Comparison of ENCODE assay signal across 8 cellular contexts in genomic region chr12:63843613-63844390, GRCh38. TPM values are rescaled to one million over a fixed set of nuclear protein-coding genes. Genes with fewer than 3 reads are reported as not detected.
DNase-seq lines count a peak whose midpoint lies in the region; ATAC-seq and TF ChIP-seq lines count a peak whose summit lies in the region.

No MANE protein-coding gene starts in this region.

- peak; percentile 96 for ATAC-seq in HG03196 (IDR thresholded peaks at IDR 0.05; ENCODE audit: unreplicated experiment)
- ATAC-seq in activated CD4-positive, alpha-beta T cell treated with anti-CD3 and anti-CD28 coated beads for 36 hours: peak; percentile 97

- intact Hi-C loops in activated CD4-positive, alpha-beta T cell treated with anti-CD3 and anti-CD28 coated beads for 36 hours (cut with DNase I, micrococcal nuclease): loop anchor here (1.0 to 5.0 kb wide), 4 partner anchors 378 to 560 kb away; partner anchors contain the start of genes XPOT (in 2 of the 2) and KICS2 (in 1 of the 2)

- H3K9me3 Mint-ChIP-seq in activated CD4-positive, alpha-beta T cell treated with anti-CD3 and anti-CD28 coated beads for 36 hours (ENCODE audit: low read depth): no peaks in the 10 kb centered on the region

- H3K27ac ChIP-seq in cingulate gyrus (ENCODE audit: low read depth, low read length) (peak overlapping the region; percentile 88), layer of hippocampus (ENCODE audit: low read depth, low read length) (peak overlapping the region; percentile 89)

- peaks cover 26% of the 10 kb centered on the region for H3K27me3 Mint-ChIP-seq in activated CD4-positive, alpha-beta T cell treated with anti-CD3 and anti-CD28 coated beads for 36 hours

- H3K27me3 ChIP-seq in layer of hippocampus (ENCODE audit: control insufficient read depth, insufficient read depth, low read length): no peaks in the 10 kb centered on the region

- peak; percentile 85 for DNase-seq in AG09309 (ENCODE audit: low read depth)
- peak; percentile 93 for DNase-seq in NCI-H345 treated with DMSO at 0.1 percent for 48 hours (lab: John Stamatoyannopoulos, UW; ENCODE audit: unreplicated experiment)
- peak; percentile 89 for DNase-seq in activated CD4-positive, alpha-beta T cell treated with anti-CD3 and anti-CD28 coated beads for 36 hours
- peak; percentile 23 to 46 for DNase-seq in stimulated activated CD4-positive, alpha-beta T cell treated with anti-CD3 and anti-CD28 coated beads, Interleukin-1b, Interleukin-23, amount 100 ng/mL, for 1 hour (ENCODE audit: low read depth in 2 of 2)

- POLR2A ChIA-PET in activated CD4-positive, alpha-beta T cell treated with anti-CD3 and anti-CD28 coated beads for 36 hours (lab: Charles Lee): no interaction called here

- TF ChIP-seq POLR2A in GM18951 (IDR thresholded peaks at IDR 0.05; ENCODE audit: extremely low read depth, insufficient read depth, insufficient read length): peak; percentile 34

- H3K4me3 ChIP-seq in AG09309 (ENCODE audit: control insufficient read depth, low read depth, low read length): peak overlapping the region; percentile 88

- peaks cover 8% of the 10 kb centered on the region for H3K4me1 Mint-ChIP-seq in activated CD4-positive, alpha-beta T cell treated with anti-CD3 and anti-CD28 coated beads for 36 hours

- peak overlapping the region; percentile 54 for H3K4me3 Mint-ChIP-seq in activated CD4-positive, alpha-beta T cell treated with anti-CD3 and anti-CD28 coated beads for 36 hours

- no peaks in the 10 kb centered on the region for H3K36me3 Mint-ChIP-seq in activated CD4-positive, alpha-beta T cell treated with anti-CD3 and anti-CD28 coated beads for 36 hours (ENCODE audit: low read depth)

- no peak overlapping the region for H3K27ac Mint-ChIP-seq in activated CD4-positive, alpha-beta T cell treated with anti-CD3 and anti-CD28 coated beads for 36 hours

- CTCF ChIA-PET in activated CD4-positive, alpha-beta T cell treated with anti-CD3 and anti-CD28 coated beads for 36 hours (lab: Charles Lee): interaction anchor here (0.6 to 1.8 kb wide), 13 partner anchors 10 to 438 kb away, joined by 3 to 8 read pairs (median 4); partner anchors contain the start of gene KICS2

- in situ Hi-C loops in GM18951 (cut with MboI; ENCODE audit: low sequenced_read_pairs, unreplicated experiment): loop anchor here (5.0 kb wide), 1 partner anchor 413 kb away; no protein-coding TSS in a partner anchor

- TF ChIP-seq CTCF in AG09309 (IDR thresholded peaks at IDR 0.05; ENCODE audit: control insufficient read depth, insufficient read depth, low read depth, low read length, missing control alignments): peak; percentile 86

RNA-seq across cellular contexts. Expression of gene SRGAP1, which starts 0.7 kb away (rescaled TPM):
- under 1 TPM; 0.02 to 0.21 TPM for total RNA-seq in activated CD4-positive, alpha-beta T cell treated with anti-CD3 and anti-CD28 coated beads for 36 hours

Comparison
In these comparisons a context has a peak if more than half of its experiments do, and no peak if none do; other contexts are left out.
1. Peak in every context shown above with its lines: DNase-seq, ATAC-seq, H3K4me3 ChIP-seq and H3K27ac ChIP-seq.
2. DNase-seq: peak in every context shown above with its lines; median percentile 93 in NCI-H345 treated with DMSO at 0.1 percent for 48 hours; 89 in activated CD4-positive, alpha-beta T cell treated with anti-CD3 and anti-CD28 coated beads for 36 hours; 85 in AG09309; 34 in stimulated activated CD4-positive, alpha-beta T cell treated with anti-CD3 and anti-CD28 coated beads, Interleukin-1b, Interleukin-23, amount 100 ng/mL, for 1 hour.